ENCODE assay signal across 11 cellular contexts in the genomic region with DNA sequence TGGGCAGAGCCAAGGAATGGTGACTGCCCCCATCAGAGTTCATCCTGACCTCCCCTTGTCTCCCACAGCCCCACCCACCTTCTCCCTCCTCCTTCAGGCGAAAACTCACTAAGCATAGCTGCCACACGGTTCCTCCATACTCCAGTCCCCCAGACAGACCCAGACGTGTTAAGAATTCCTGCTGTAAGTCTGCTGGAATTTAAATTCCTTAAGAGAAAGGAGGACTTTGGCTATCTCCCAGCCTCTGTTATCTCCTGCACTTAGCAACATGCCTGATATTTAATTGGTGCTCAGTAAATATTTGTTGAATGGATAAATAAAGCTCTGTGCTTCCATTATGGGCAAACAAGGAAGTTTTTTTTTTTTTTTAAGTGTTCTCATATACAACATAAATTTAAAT.
DNase-seq lines count a peak whose midpoint lies in the region; ATAC-seq and TF ChIP-seq lines count a peak whose summit lies in the region.
"Had no signal": no experiment of that assay in that cellular context is flagged by ENCODE, and none has a peak within 500 bp of the region (broad histone marks: within the 10 kb centered on the region; RNA-seq: fewer than 3 reads in every experiment).

No MANE protein-coding gene starts in this region.

- DNase-seq in Caki2 (ENCODE audit: low read depth), result peak; percentile 49
- DNase-seq in NCI-H226, result peak; percentile 89
- peak; percentile 42 for DNase-seq in fibroblast of villous mesenchyme (ENCODE audit: low read depth)
- DNase-seq in omental fat pad (ENCODE audit: low spot score), result no peak
- DNase-seq in anterior cingulate cortex (lab: John Stamatoyannopoulos, UW), result no peak
- DNase-seq: NCI-H1092; stimulated activated CD4-positive, alpha-beta T cell treated with anti-CD3 and anti-CD28 coated beads, Interleukin-4, amount 100 ng/mL, for 1 hour; stimulated activated naive CD4-positive, alpha-beta T cell treated with Interleukin-2 at 50 U/mL for 16 hours had no signal

- TF ChIP-seq CTCF in fibroblast of villous mesenchyme (IDR thresholded peaks at IDR 0.05; ENCODE audit: insufficient read depth, low read depth, low read length) (no peak), omental fat pad (IDR thresholded peaks at IDR 0.05) (no peak)

- TF ChIP-seq POLR2A in GM18505 (IDR thresholded peaks at IDR 0.05; ENCODE audit: borderline replicate concordance, extremely low read depth, insufficient read depth, insufficient read length), result no peak

- H3K4me3 ChIP-seq in fibroblast of villous mesenchyme (ENCODE audit: low read depth, low read length), result no peak overlapping the region

- in situ Hi-C loops in Caki2 (cut with HindIII; ENCODE audit: low pct_unique_long_range_greater_than_20kb, low sequenced_read_pairs), result no loop called here

- ATAC-seq in omental fat pad (ENCODE audit: low FRiP score), result peak; percentile 20
- no peak for ATAC-seq in activated CD4-positive, CD25-positive, alpha-beta regulatory T cell treated with anti-CD3 and anti-CD28 coated beads, Interleukin-2, amount 50 U/mL, for 24 hours
- ATAC-seq in GM19035 (IDR thresholded peaks at IDR 0.05; ENCODE audit: unreplicated experiment), result no peak
- ATAC-seq in GM18505 (IDR thresholded peaks at IDR 0.05; ENCODE audit: unreplicated experiment), result no peak

Comparison
In these comparisons a context has a peak if more than half of its experiments do, and no peak if none do; other contexts are left out.
1. DNase-seq: peak in Caki2 (single experiment), NCI-H226 (single experiment) and fibroblast of villous mesenchyme (single experiment); none in omental fat pad (single experiment) and anterior cingulate cortex (0 of 58).